In genomic region chr2:30231726-30232026, GRCh38 we compare ENCODE assay signal across 7 cellular contexts. TPM values are rescaled to one million over a fixed set of nuclear protein-coding genes. Genes with fewer than 3 reads are reported as not detected.
DNase-seq lines count a peak whose midpoint lies in the region; ATAC-seq and TF ChIP-seq lines count a peak whose summit lies in the region.

No MANE protein-coding gene starts in this region.

- no peaks in the 10 kb centered on the region for H3K9me3 Mint-ChIP-seq in IgD-negative memory B cell

- 0% methylated on average over 2 to 29 of the region's 29 CpGs for WGBS in testis, 2 donors

- peak overlapping the region; percentile 92 to 97 (median 97) for H3K27ac Mint-ChIP-seq in IgD-negative memory B cell

- H3K27me3 ChIP-seq in ascending aorta: no peaks in the 10 kb centered on the region
- peaks cover 5% of the 10 kb centered on the region for H3K27me3 ChIP-seq in layer of hippocampus (ENCODE audit: control insufficient read depth, insufficient read depth, low read length)
- no peaks in the 10 kb centered on the region for H3K27me3 ChIP-seq in testis

- H3K4me3 ChIP-seq in ascending aorta (peak overlapping the region; percentile 83), testis (peak overlapping the region; percentile 70 to 73)

- H3K27me3 Mint-ChIP-seq in IgD-negative memory B cell: no peaks in the 10 kb centered on the region

- H3K27ac ChIP-seq in ascending aorta (peak overlapping the region; percentile 82 to 93), layer of hippocampus (ENCODE audit: low read depth, low read length) (peak overlapping the region; percentile 30), testis (peak overlapping the region; percentile 57 to 88)

- no peaks in the 10 kb centered on the region for H3K9me3 ChIP-seq in ascending aorta
- no peaks in the 10 kb centered on the region for H3K9me3 ChIP-seq in testis

- TF ChIP-seq CTCF in ascending aorta (IDR thresholded peaks at IDR 0.05) (peak in 1 of 3 experiments; percentile 1), testis (IDR thresholded peaks at IDR 0.05) (no peak)

- H3K36me3 Mint-ChIP-seq in IgD-negative memory B cell: peaks cover 3% of the 10 kb centered on the region

- H3K4me1 Mint-ChIP-seq in IgD-negative memory B cell: peaks cover 32 to 43% (median 41%) of the 10 kb centered on the region in 3 donors

- TF ChIP-seq POLR2A in testis (IDR thresholded peaks at IDR 0.05): no peak

- peaks cover 0 to 30% of the 10 kb centered on the region in 2 donors for H3K4me1 ChIP-seq in ascending aorta
- H3K4me1 ChIP-seq in testis: peaks cover 13% of the 10 kb centered on the region

- H3K36me3 ChIP-seq in ascending aorta (peaks cover 8 to 24% of the 10 kb centered on the region in 2 donors), testis (ENCODE audit: low read depth, missing control alignments) (no peaks in the 10 kb centered on the region)

- DNase-seq in ascending aorta (ENCODE audit: low spot score in 2 of 2): no peak
- no peak for DNase-seq in testis
- no peak for DNase-seq in HPDE6-E6E7 (ENCODE audit: extremely low spot score)

- intact Hi-C loops in ascending aorta (cut with DNase I) (loop anchor here (1.0 to 5.0 kb wide), 9 partner anchors 15 to 461 kb away; partner anchors contain the start of gene YPEL5), testis (cut with DNase I; ENCODE audit: low total_unique reads) (loop anchor here (10.0 kb wide), 1 partner anchor 473 kb away; no protein-coding TSS in a partner anchor)

- peak overlapping the region; percentile 91 to 99 (median 97) for H3K4me3 Mint-ChIP-seq in IgD-negative memory B cell

- peak; percentile 16 for ATAC-seq in GM19467 (IDR thresholded peaks at IDR 0.05; ENCODE audit: unreplicated experiment)
- ATAC-seq in GM21576 (IDR thresholded peaks at IDR 0.05; ENCODE audit: unreplicated experiment): no peak

RNA-seq across cellular contexts. Expression of gene LBH, which starts 0.3 kb away (rescaled TPM):
- 163 TPM for polyA plus RNA-seq in IgD-negative memory B cell
- 116 TPM for total RNA-seq in ascending aorta
- 10 to 100 TPM; 23.9 to 32.1 TPM for total RNA-seq in testis
- polyA plus RNA-seq in testis (ENCODE audit: insufficient read depth, low read depth, low replicate concordance): 25.7 TPM

Comparison
In these comparisons a context has a peak if more than half of its experiments do, and no peak if none do; other contexts are left out.
1. H3K27ac ChIP-seq: peak in every context shown above with its lines; median percentile 88 in ascending aorta; 72 in testis; 30 in layer of hippocampus.